ENCODE assay signal across 31 cellular contexts in the genomic region with DNA sequence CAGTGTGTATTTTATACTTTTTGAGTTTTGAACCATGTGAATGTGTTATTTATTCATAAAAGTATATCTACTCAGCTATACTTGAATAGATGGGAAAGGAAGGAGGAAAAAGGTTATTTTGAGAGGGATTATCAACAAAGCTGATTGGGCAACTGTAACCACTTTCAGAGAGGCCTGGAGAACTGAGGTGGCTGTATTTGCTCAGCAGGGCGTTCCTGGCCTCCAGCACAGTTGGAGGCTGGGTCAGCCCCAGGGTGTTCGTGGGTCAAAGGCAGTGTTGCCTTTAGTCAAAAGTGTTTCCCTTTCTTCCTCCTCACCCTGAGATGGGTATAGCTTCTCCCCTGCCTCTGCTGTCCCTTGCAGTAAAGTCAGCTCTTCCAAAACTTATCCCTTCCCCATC. TPM values are rescaled to one million over a fixed set of nuclear protein-coding genes. Genes with fewer than 3 reads are reported as not detected.
DNase-seq lines count a peak whose midpoint lies in the region; ATAC-seq and TF ChIP-seq lines count a peak whose summit lies in the region.
"Had no signal": no experiment of that assay in that cellular context is flagged by ENCODE, and none has a peak within 500 bp of the region (broad histone marks: within the 10 kb centered on the region; RNA-seq: fewer than 3 reads in every experiment).

No MANE protein-coding gene starts in this region.

- no peak overlapping the region for H3K4me3 Mint-ChIP-seq in dendritic cell treated with granulocyte-macrophage colony-stimulating factor and Interleukin-4, amounts not matched to agents 40 ng/mL and 50 ng/mL, for 4 days
- H3K4me3 Mint-ChIP-seq: activated CD4-positive, alpha-beta memory T cell treated with anti-CD3 and anti-CD28 coated beads for 36 hours; endodermal cell; natural killer cell had no signal

- ATAC-seq in mucosa of descending colon = peak; percentile 96
- ATAC-seq in GM18519 (IDR thresholded peaks at IDR 0.05; ENCODE audit: low FRiP score, unreplicated experiment) = no peak
- ATAC-seq: activated CD4-positive, CD25-positive, alpha-beta regulatory T cell treated with anti-CD3 and anti-CD28 coated beads, Interleukin-2, amount 50 U/mL, for 24 hours; activated naive CD4-positive, alpha-beta T cell treated with anti-CD3 and anti-CD28 coated beads, Interleukin-2, amount 50 U/mL, for 72 hours; gastroesophageal sphincter; left cardiac atrium; natural killer cell had no signal

- H3K4me3 ChIP-seq in mucosa of descending colon (no peak overlapping the region), prostate gland (no peak overlapping the region)
- H3K4me3 ChIP-seq: cardiac muscle cell, gastroesophageal sphincter, HAP-1, hepatocyte, SK-N-MC had no signal

- no peaks in the 10 kb centered on the region for H3K27me3 ChIP-seq in prostate gland (replicated peaks; ENCODE audit: insufficient read depth)
- H3K27me3 ChIP-seq: cardiac muscle cell, gastroesophageal sphincter, hepatocyte had no signal

- H3K4me1 ChIP-seq in mucosa of descending colon (ENCODE audit: low read depth) (peaks cover 17% of the 10 kb centered on the region), prostate gland (replicated peaks) (peaks cover 16% of the 10 kb centered on the region)
- H3K4me1 ChIP-seq: HAP-1 had no signal

- TF ChIP-seq CTCF in 22Rv1 (IDR thresholded peaks at IDR 0.05) (no peak), mucosa of descending colon (IDR thresholded peaks at IDR 0.05) (no peak), prostate gland (IDR thresholded peaks at IDR 0.05) (no peak)

- H3K36me3 Mint-ChIP-seq in dendritic cell treated with granulocyte-macrophage colony-stimulating factor and Interleukin-4, amounts not matched to agents 40 ng/mL and 50 ng/mL, for 4 days (ENCODE audit: low read depth) = peaks cover 93% of the 10 kb centered on the region

- DNase-seq in HuH-7 (ENCODE audit: low spot score) = peak; percentile 66
- DNase-seq in mucosa of descending colon = peak; percentile 73 to 79 (median 75)
- DNase-seq in T-helper 2 cell = no peak
- DNase-seq in prostate gland (ENCODE audit: low spot score) = no peak
- no peak for DNase-seq in stimulated activated CD4-positive, alpha-beta T cell treated with anti-CD3 and anti-CD28 coated beads, Interleukin-4, amount 100 ng/mL, for 1 hour
- DNase-seq: ACHN; activated CD4-positive, alpha-beta memory T cell treated with anti-CD3 and anti-CD28 coated beads for 36 hours; activated CD8-positive, alpha-beta memory T cell treated with anti-CD3 and anti-CD28 coated beads, Interleukin-2, amount 50 U/mL, for 4 hours; anterior cingulate cortex; COR-L47; cortex of kidney; endodermal cell; left cardiac atrium; natural killer cell; NCI-H1694 treated with DMSO at 0.1 percent for 48 hours; NCI-H2171 treated with DMSO at 0.1 percent for 48 hours; NCI-H524; occipital lobe; stimulated activated CD8-positive, alpha-beta memory T cell treated with anti-CD3 and anti-CD28 coated beads, Interleukin-4, amount 100 ng/mL, for 48 hours; trophoblast cell had no signal

- no peaks in the 10 kb centered on the region for H3K36me3 ChIP-seq in mucosa of descending colon (ENCODE audit: low read depth)
- H3K36me3 ChIP-seq in prostate gland = no peaks in the 10 kb centered on the region

- H3K4me1 Mint-ChIP-seq in dendritic cell treated with granulocyte-macrophage colony-stimulating factor and Interleukin-4, amounts not matched to agents 40 ng/mL and 50 ng/mL, for 4 days (ENCODE audit: low read depth) = no peaks in the 10 kb centered on the region
- H3K4me1 Mint-ChIP-seq: endodermal cell had no signal

- no peak for TF ChIP-seq POLR2A in prostate gland (IDR thresholded peaks at IDR 0.05)

- WGBS in prostate gland = 70% methylated on average over 2 of the region's 2 CpGs

- peak overlapping the region; percentile 26 for H3K27ac Mint-ChIP-seq in dendritic cell treated with granulocyte-macrophage colony-stimulating factor and Interleukin-4, amounts not matched to agents 40 ng/mL and 50 ng/mL, for 4 days
- H3K27ac Mint-ChIP-seq: activated CD4-positive, alpha-beta memory T cell treated with anti-CD3 and anti-CD28 coated beads for 36 hours; activated naive CD4-positive, alpha-beta T cell treated with anti-CD3 and anti-CD28 coated beads, Interleukin-2, amount 50 U/mL, for 72 hours; activated T-helper 2 cell treated with anti-CD3 and anti-CD28 coated beads, Interferon-gamma antibody, Interleukin-2, Interleukin-4, amounts not matched to agents 10 μg/mL and 5 μg/mL and 100 μg/mL, durations not matched to agents 14 hours and 24 hours and 36 hours; endodermal cell had no signal

- H3K9me3 ChIP-seq in mucosa of descending colon (no peaks in the 10 kb centered on the region), prostate gland (no peaks in the 10 kb centered on the region)
- H3K9me3 ChIP-seq: gastroesophageal sphincter, HAP-1 had no signal

- H3K9me3 Mint-ChIP-seq in dendritic cell treated with granulocyte-macrophage colony-stimulating factor and Interleukin-4, amounts not matched to agents 40 ng/mL and 50 ng/mL, for 4 days = no peaks in the 10 kb centered on the region
- H3K9me3 Mint-ChIP-seq: activated CD4-positive, alpha-beta memory T cell treated with anti-CD3 and anti-CD28 coated beads for 36 hours; activated naive CD4-positive, alpha-beta T cell treated with anti-CD3 and anti-CD28 coated beads, Interleukin-2, amount 50 U/mL, for 72 hours; activated T-helper 2 cell treated with anti-CD3 and anti-CD28 coated beads, Interferon-gamma antibody, Interleukin-2, Interleukin-4, amounts not matched to agents 10 μg/mL and 5 μg/mL and 100 μg/mL, durations not matched to agents 14 hours and 24 hours and 36 hours; endodermal cell; natural killer cell had no signal

- no peaks in the 10 kb centered on the region for H3K27me3 Mint-ChIP-seq in dendritic cell treated with granulocyte-macrophage colony-stimulating factor and Interleukin-4, amounts not matched to agents 40 ng/mL and 50 ng/mL, for 4 days
- H3K27me3 Mint-ChIP-seq: activated CD4-positive, alpha-beta memory T cell treated with anti-CD3 and anti-CD28 coated beads for 36 hours had no signal

- peak overlapping the region; percentile 81 for H3K27ac ChIP-seq in 22Rv1
- peak overlapping the region in 1 of 2 donors; percentile 4 for H3K27ac ChIP-seq in prostate gland
- H3K27ac ChIP-seq: cardiac muscle cell, hepatocyte, SK-N-MC had no signal

- intact Hi-C loops in dendritic cell treated with granulocyte-macrophage colony-stimulating factor and Interleukin-4, amounts not matched to agents 40 ng/mL and 50 ng/mL, for 4 days (cut with micrococcal nuclease) = no loop called here
- intact Hi-C loops in mucosa of descending colon (cut with DNase I, micrococcal nuclease) = no loop called here
- intact Hi-C loops in prostate gland (cut with DNase I) = no loop called here

RNA-seq across cellular contexts. Expression of a gene that starts 26.7 kb away (rescaled TPM):
- total RNA-seq in mucosa of descending colon = 10 to 100 TPM; 61.3 to 81.0 (median 63.5) TPM
- total RNA-seq in prostate gland = 10 to 100 TPM; 42.5 to 82.6 TPM

RNA-seq across cellular contexts. Expression of a gene that starts 44.2 kb away (rescaled TPM):
- total RNA-seq in mucosa of descending colon = 100 to 1,000 TPM; 102 to 178 (median 154) TPM
- 100 to 1,000 TPM in 1 of 2 donors, 10 to 100 TPM in 1; 92.8 to 124 TPM for total RNA-seq in prostate gland

RNA-seq across cellular contexts. Expression of a gene that starts 44.6 kb away (rescaled TPM):
- 10 to 100 TPM; 12.3 to 19.5 (median 16.1) TPM for total RNA-seq in mucosa of descending colon
- 10 to 100 TPM; 32.9 to 33.5 TPM for total RNA-seq in prostate gland

Comparison
In these comparisons a context has a peak if more than half of its experiments do, and no peak if none do; other contexts are left out.
1. DNase-seq: peak in HuH-7 (single experiment) and mucosa of descending colon (3 of 3); none in T-helper 2 cell (0 of 5), prostate gland (single experiment) and stimulated activated CD4-positive, alpha-beta T cell treated with anti-CD3 and anti-CD28 coated beads, Interleukin-4, amount 100 ng/mL, for 1 hour (single experiment).